In genomic region chr10:103691267-103691666, GRCh38 we compare ENCODE assay signal across 2 cellular contexts.
TF ChIP-seq lines count a peak whose summit lies in the region.

No MANE protein-coding gene starts in this region.

TF ChIP-seq in HCT116, 20 proteins besides CTCF, POLR2A, EP300 and RAD21:
- TF ChIP-seq TCF7L2 (IDR thresholded peaks at IDR 0.05; ENCODE audit: borderline replicate concordance, extremely low read depth, insufficient read depth, insufficient read length) (no peak), EZH2phosphoT487 (IDR thresholded peaks at IDR 0.05; ENCODE audit: borderline replicate concordance) (no peak), MAX (IDR thresholded peaks at IDR 0.05) (no peak), POLR2AphosphoS5 (IDR thresholded peaks at IDR 0.05; ENCODE audit: low read depth, low read length) (no peak), CEBPB (IDR thresholded peaks at IDR 0.05; ENCODE audit: low read depth) (no peak), EGR1 (IDR thresholded peaks at IDR 0.05; ENCODE audit: low read depth) (no peak), ZNF274 (IDR thresholded peaks at IDR 0.05; ENCODE audit: low read depth, low read length) (no peak), YY1 (IDR thresholded peaks at IDR 0.05; ENCODE audit: extremely low read depth, insufficient replicate concordance, low read depth, low read length) (no peak), SIN3A (IDR thresholded peaks at IDR 0.05; ENCODE audit: low read depth) (no peak), ZFX (IDR thresholded peaks at IDR 0.05) (no peak)
TF ChIP-seq in HCT116: peak in this region for 0.

TF ChIP-seq in GM12878, 131 proteins besides CTCF, POLR2A, EP300 and RAD21:
- TF ChIP-seq CHD2 (IDR thresholded peaks at IDR 0.05; ENCODE audit: borderline replicate concordance, low read depth, low read length), result 0 out of 2 replicates have a peak, but pooled peaks have one; percentile 43
- 0 out of 2 replicates have a peak, but pooled peaks have one; percentile 31 for TF ChIP-seq SIN3A (IDR thresholded peaks at IDR 0.05; ENCODE audit: low read depth, low read length)
- TF ChIP-seq ZNF592 (IDR thresholded peaks at IDR 0.05), result no peak
- TF ChIP-seq EGR1 (IDR thresholded peaks at IDR 0.05; ENCODE audit: borderline replicate concordance in 1 of 2, low read depth in 2 of 2, low read length in 2 of 2), result peak in 1 of 2 experiments; percentile 54; a peak in 1 of 3 replicates
- TF ChIP-seq MTA3 (IDR thresholded peaks at IDR 0.05; ENCODE audit: borderline replicate concordance, low read length), result peak; percentile 57; the same call in 1 of the 2 replicates
- peak; percentile 26; the same call in 1 of the 2 replicates for TF ChIP-seq PKNOX1 (IDR thresholded peaks at IDR 0.05)
